ENCODE assay signal across 1 cellular context in genomic region chr12:52691765-52692150, GRCh38.
TF ChIP-seq lines count a peak whose summit lies in the region.

No MANE protein-coding gene starts in this region.

TF ChIP-seq in WTC11, 78 proteins besides CTCF, POLR2A, EP300 and RAD21 (continued from another document):
- no peak for TF ChIP-seq E2F5 (CRISPR knock-in tag; IDR thresholded peaks at IDR 0.05)
- no peak for TF ChIP-seq FOXJ3 (CRISPR knock-in tag; IDR thresholded peaks at IDR 0.05; ENCODE audit: borderline replicate concordance)
- no peak for TF ChIP-seq PREB (CRISPR knock-in tag; IDR thresholded peaks at IDR 0.05; ENCODE audit: borderline replicate concordance)
- no peak for TF ChIP-seq CDX4 (CRISPR knock-in tag; IDR thresholded peaks at IDR 0.05; ENCODE audit: borderline replicate concordance)
- TF ChIP-seq ARID4B (CRISPR knock-in tag; IDR thresholded peaks at IDR 0.05; ENCODE audit: borderline replicate concordance), result no peak
- TF ChIP-seq JAZF1 (CRISPR knock-in tag; IDR thresholded peaks at IDR 0.05), result no peak
- no peak for TF ChIP-seq TEAD1 (CRISPR knock-in tag; IDR thresholded peaks at IDR 0.05)
- no peak for TF ChIP-seq ZBTB21 (CRISPR knock-in tag; IDR thresholded peaks at IDR 0.05; ENCODE audit: borderline replicate concordance)
- TF ChIP-seq ZNF317 (CRISPR knock-in tag; IDR thresholded peaks at IDR 0.05; ENCODE audit: borderline replicate concordance, low read depth), result no peak
- TF ChIP-seq ESRRA (CRISPR knock-in tag; IDR thresholded peaks at IDR 0.05; ENCODE audit: borderline replicate concordance), result no peak
- TF ChIP-seq CREM (CRISPR knock-in tag; IDR thresholded peaks at IDR 0.05), result no peak
